In genomic region chr2:62705007-62705829, GRCh38 we compare ENCODE assay signal across 8 cellular contexts. TPM values are rescaled to one million over a fixed set of nuclear protein-coding genes. Genes with fewer than 3 reads are reported as not detected.
DNase-seq lines count a peak whose midpoint lies in the region; ATAC-seq, FAIRE-seq and TF ChIP-seq lines count a peak whose summit lies in the region.

EHBP1 (plus strand) TSS chr2:62705713; CDS start chr2:62707192, 1,479 bp downstream.

- peaks cover 6% of the 10 kb centered on the region for H3K36me3 Mint-ChIP-seq in endothelial cell (ENCODE audit: low read depth, unreplicated experiment)
- H3K36me3 Mint-ChIP-seq in mesothelial cell of epicardium = peaks cover 9% of the 10 kb centered on the region

- TF ChIP-seq CTCF in D721Med (IDR thresholded peaks at IDR 0.05; ENCODE audit: insufficient read depth, missing control alignments) (no peak), OCI-LY7 (conservative IDR thresholded peaks at IDR 0.05; ENCODE audit: low read length) (no peak), endothelial cell (IDR thresholded peaks at IDR 0.05; ENCODE audit: unreplicated experiment) (no peak), mesothelial cell of epicardium (IDR thresholded peaks at IDR 0.05; ENCODE audit: unreplicated experiment) (no peak)

- peak; percentile 96 for ATAC-seq in GM21526 (IDR thresholded peaks at IDR 0.05; ENCODE audit: low FRiP score, unreplicated experiment)

- H3K27me3 Mint-ChIP-seq in endothelial cell (ENCODE audit: unreplicated experiment) (peaks cover 4% of the 10 kb centered on the region), mesothelial cell of epicardium (ENCODE audit: low read depth) (no peaks in the 10 kb centered on the region)

- no peak for FAIRE-seq in D721Med (lab: Jason Lieb, UNC)

- BruUV-seq in OCI-LY7 (replicated peaks; lab: Mats Ljungman, UMichigan) = no TSS peak

- peaks cover 29% of the 10 kb centered on the region for H3K36me3 ChIP-seq in OCI-LY7 (ENCODE audit: insufficient read depth, low read length)

- H3K4me3 Mint-ChIP-seq in endothelial cell (ENCODE audit: unreplicated experiment) = peak within 1 kb of the TSS; percentile 91
- H3K4me3 Mint-ChIP-seq in mesothelial cell of epicardium = peak within 1 kb of the TSS; percentile 89

- peak; percentile 62 for DNase-seq in D721Med (ENCODE audit: insufficient read length, low spot score)
- DNase-seq in HuH-7.5 (ENCODE audit: low spot score) = peak; percentile 88
- peak; percentile 99 for DNase-seq in OCI-LY7 (ENCODE audit: low spot score)
- peak; percentile 97 for DNase-seq in activated T-cell treated with anti-CD3 and anti-CD28 coated beads for 1 hour (ENCODE audit: low read depth)
- peak; percentile 99 for DNase-seq in endothelial cell (ENCODE audit: low spot score)
- DNase-seq in mesothelial cell of epicardium (ENCODE audit: low spot score in 2 of 2, unreplicated experiment in 2 of 2) = peak; percentile 99
- DNase-seq in stimulated activated CD8-positive, alpha-beta memory T cell treated with anti-CD3 and anti-CD28 coated beads, Interleukin-15, amount 100 ng/mL, for 48 hours (ENCODE audit: low read depth in 2 of 2) = peak; percentile 94 to 96

- POLR2A ChIA-PET in OCI-LY7 (lab: Charles Lee) = interaction anchor here (0.6 kb wide), 2 partner anchors 666 to 1517 kb away, joined by 3 to 5 read pairs; no protein-coding TSS in a partner anchor

- no peaks in the 10 kb centered on the region for H4K20me1 ChIP-seq in OCI-LY7 (ENCODE audit: insufficient read depth, low read length)

- peak within 1 kb of the TSS; percentile 87 for H3K4me3 ChIP-seq in OCI-LY7 (ENCODE audit: low read depth, low read length, poor library complexity, severe bottlenecking)

- H3K4me1 ChIP-seq in OCI-LY7 (ENCODE audit: insufficient read depth, low read length, poor library complexity, severe bottlenecking) = peaks cover 30% of the 10 kb centered on the region

- H3K4me1 Mint-ChIP-seq in endothelial cell (ENCODE audit: unreplicated experiment) = peaks cover 25% of the 10 kb centered on the region
- peaks cover 47% of the 10 kb centered on the region for H3K4me1 Mint-ChIP-seq in mesothelial cell of epicardium

- peak within 1 kb of the TSS; percentile 82 for H3K4me2 ChIP-seq in OCI-LY7 (ENCODE audit: low read length)

- H3K27ac Mint-ChIP-seq in endothelial cell (ENCODE audit: unreplicated experiment) (peak within 1 kb of the TSS; percentile 73), mesothelial cell of epicardium (peak within 1 kb of the TSS; percentile 97)

- H3K9me3 Mint-ChIP-seq in endothelial cell (ENCODE audit: unreplicated experiment) (no peaks in the 10 kb centered on the region), mesothelial cell of epicardium (no peaks in the 10 kb centered on the region)

- intact Hi-C loops in OCI-LY7 (cut with micrococcal nuclease; ENCODE audit: unreplicated experiment) = no loop called here

- H3K9me3 ChIP-seq in OCI-LY7 (ENCODE audit: low read length) = 0 out of 2 replicates have a peak, but pooled peaks cover 4% of the 10 kb centered on the region

- H3K9me2 ChIP-seq in OCI-LY7 (ENCODE audit: insufficient read depth, low read length) = no peaks in the 10 kb centered on the region

- H2AFZ ChIP-seq in OCI-LY7 (ENCODE audit: low read length) = peak within 1 kb of the TSS; percentile 95

- CTCF ChIA-PET in OCI-LY7 (lab: Charles Lee; ENCODE audit: unreplicated experiment) = no interaction called here

- H3K27ac ChIP-seq in OCI-LY7 (ENCODE audit: low read depth, low read length, poor library complexity, severe bottlenecking) = peak within 1 kb of the TSS; percentile 14

- H3K79me2 ChIP-seq in OCI-LY7 (ENCODE audit: insufficient read depth, low read depth, low read length) = peaks cover 23% of the 10 kb centered on the region; the same call in 1 of the 2 replicates

RNA-seq across cellular contexts. Expression of gene EHBP1, which starts in this region (rescaled TPM):
- total RNA-seq in OCI-LY7 (2014; rRNA removed; shearing (Covaris generic)) = 26.8 and 33.3 TPM in 2 replicates
- 34.1 and 34.4 TPM in 2 replicates for total RNA-seq in OCI-LY7 (2022)
- 54.4 TPM for total RNA-seq in endothelial cell (ENCODE audit: unreplicated experiment)
- 65.7 to 68.4 TPM (median 67.4 TPM) in 3 replicates for total RNA-seq in mesothelial cell of epicardium

Comparison
In these comparisons a context has a peak if more than half of its experiments do, and no peak if none do; other contexts are left out.
1. Peak in every context shown above with its lines: DNase-seq, ATAC-seq, H3K4me3 ChIP-seq and H3K27ac ChIP-seq.